In the genomic region with DNA sequence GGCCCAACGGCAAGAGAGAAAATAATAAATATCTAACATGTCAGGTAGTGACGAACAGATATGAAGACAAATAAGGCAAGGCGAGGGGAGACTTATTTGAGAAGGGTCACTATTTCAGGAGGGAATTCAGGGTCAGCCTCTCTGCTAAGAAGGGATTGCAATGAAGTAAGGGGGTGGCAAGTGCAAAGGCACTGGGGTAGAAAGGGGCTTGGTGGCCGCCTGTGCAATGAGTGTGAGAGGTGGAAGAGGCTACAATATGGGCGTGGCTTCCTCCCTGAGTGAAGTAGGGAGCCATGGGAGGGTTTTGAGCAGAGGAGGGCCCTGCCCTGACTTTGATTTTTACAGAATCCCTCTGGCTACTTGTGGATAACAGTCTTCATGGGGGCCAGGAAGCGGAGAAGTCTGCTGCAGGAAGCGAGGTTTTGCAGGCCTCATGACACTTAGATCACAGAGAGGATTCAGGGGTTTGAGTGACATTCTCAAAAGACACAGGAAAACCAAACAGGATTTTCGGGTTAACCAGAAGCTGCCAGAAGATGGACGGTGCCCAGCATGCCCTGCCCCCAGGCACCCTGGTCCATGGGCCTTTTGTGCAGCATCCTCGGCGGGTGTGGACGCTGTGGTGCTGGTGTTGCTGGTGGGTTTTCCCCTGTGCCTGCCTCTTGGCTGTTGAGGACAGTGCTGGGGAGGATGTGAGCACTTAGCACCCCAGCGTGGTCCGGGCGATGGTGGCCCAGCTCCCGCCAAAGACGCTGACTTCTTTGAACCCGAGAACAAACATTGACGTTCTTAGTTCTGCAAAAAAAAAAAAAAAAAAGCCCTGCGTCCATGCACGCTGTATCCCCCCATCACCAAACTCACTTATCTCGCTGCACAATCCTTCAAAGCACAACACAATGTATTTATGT, we compare ENCODE assay signal across 10 cellular contexts.
A peak's percentile ranks its signal among the peaks of the same experiment; 100 is the strongest.
DNase-seq lines count a peak whose midpoint lies in the region; ATAC-seq and TF ChIP-seq lines count a peak whose summit lies in the region.
"Had no signal": no experiment of that assay in that cellular context is flagged by ENCODE, and none has a peak within 500 bp of the region (broad histone marks: within the 10 kb centered on the region; RNA-seq: fewer than 3 reads in every experiment).

No MANE protein-coding gene starts in this region.

- H3K4me1 ChIP-seq in Peyer's patch, result peaks cover 0 to 58% (median 4%) of the 10 kb centered on the region in 4 donors

- H3K27ac ChIP-seq in Peyer's patch, result peak overlapping the region; percentile 2 to 45 (median 29)

- CTCF ChIA-PET in HEK293T (lab: Yijun Ruan, JAX), result no interaction called here

- no peaks in the 10 kb centered on the region for H3K9me3 ChIP-seq in Peyer's patch

- POLR2A ChIA-PET in HEK293T (lab: Yijun Ruan, JAX), result no interaction called here

- no peak overlapping the region for H3K4me3 ChIP-seq in Peyer's patch

- ATAC-seq in HG03045 (IDR thresholded peaks at IDR 0.05; ENCODE audit: unreplicated experiment) (no peak), HG03196 (IDR thresholded peaks at IDR 0.05; ENCODE audit: unreplicated experiment) (no peak), HG02852 (IDR thresholded peaks at IDR 0.05; ENCODE audit: unreplicated experiment) (no peak)

- no peaks in the 10 kb centered on the region for H3K27me3 ChIP-seq in Peyer's patch

- H3K36me3 ChIP-seq in Peyer's patch, result no peaks in the 10 kb centered on the region

- TF ChIP-seq POLR2A in Peyer's patch (IDR thresholded peaks at IDR 0.05), result no peak

- DNase-seq in Peyer's patch (peak in 2 of 3 donors; percentile 37 to 79), foreskin melanocyte (peak; percentile 61), HEK293T (ENCODE audit: extremely low spot score) (no peak)
- peak; percentile 78 for DNase-seq in activated CD8-positive, alpha-beta memory T cell treated with anti-CD3 and anti-CD28 coated beads, Interleukin-2, amount 50 U/mL, for 48 hours
- DNase-seq in stimulated activated naive CD4-positive, alpha-beta T cell (lab: John Stamatoyannopoulos, UW), result peak in 5 of 6 experiments; percentile 11 to 76 (median 64)
- DNase-seq: activated B cell treated with CpG ODN at 0.5 μM for 24 hours, islet precursor cell had no signal

- no peak for TF ChIP-seq CTCF in Peyer's patch (IDR thresholded peaks at IDR 0.05)

TF ChIP-seq in HEK293T, 16 proteins besides CTCF, POLR2A, EP300 and RAD21:
- TF ChIP-seq FOXK2 (IDR thresholded peaks at IDR 0.05) (no peak), NFRKB (IDR thresholded peaks at IDR 0.05) (no peak), CTBP1 (IDR thresholded peaks at IDR 0.05; ENCODE audit: borderline replicate concordance) (no peak), ELF4 (IDR thresholded peaks at IDR 0.05) (no peak), ARNT (IDR thresholded peaks at IDR 0.05) (no peak), LEF1 (IDR thresholded peaks at IDR 0.05; ENCODE audit: borderline replicate concordance) (no peak)
